8 cellular contexts compared by ENCODE assay signal in the genomic region with DNA sequence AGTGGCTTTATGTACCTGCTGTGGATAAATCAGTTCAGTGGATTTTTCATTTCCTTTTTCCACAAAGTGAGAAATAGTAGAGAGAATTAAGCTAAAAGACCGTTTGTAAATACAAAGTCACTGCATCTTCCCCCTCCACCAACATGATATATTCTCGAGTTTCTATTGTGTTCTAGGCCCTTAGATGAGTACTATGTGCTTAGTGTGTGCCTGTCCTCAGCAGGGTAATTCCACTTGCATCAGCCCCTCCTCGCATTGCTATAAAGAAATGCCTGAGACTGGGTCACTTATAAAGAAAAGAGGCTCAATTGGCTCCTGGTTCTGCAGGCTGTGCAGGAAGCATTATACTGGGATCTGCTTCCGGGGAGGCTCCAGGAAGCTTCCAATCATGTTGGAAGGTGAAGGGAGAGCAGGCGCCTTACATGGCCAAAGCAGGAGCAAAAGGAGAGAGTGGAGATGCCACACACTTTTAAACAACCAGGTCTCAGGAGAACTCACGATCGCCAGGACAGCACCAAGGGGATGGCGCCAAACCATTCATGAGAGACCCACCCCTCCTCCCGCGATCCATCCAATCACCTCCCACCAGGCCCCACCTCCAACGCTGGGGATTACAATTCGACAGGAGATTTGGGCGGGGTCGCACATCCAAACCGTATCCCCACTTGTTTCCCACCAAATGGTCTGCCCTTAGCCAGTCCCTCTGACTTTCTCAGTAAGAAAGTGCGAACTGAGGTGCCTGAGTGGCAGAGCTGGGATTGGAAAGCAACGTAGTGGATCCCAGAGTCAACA.
DNase-seq lines count a peak whose midpoint lies in the region; ATAC-seq lines count a peak whose summit lies in the region.

No MANE protein-coding gene starts in this region.

- H3K4me1 ChIP-seq in stomach smooth muscle (ENCODE audit: control insufficient read depth, insufficient read depth, low read length), result peaks cover 9% of the 10 kb centered on the region

- peak overlapping the region; percentile 44 to 55 for H3K9ac ChIP-seq in stomach smooth muscle (ENCODE audit: low read length in 2 of 2)

- no peak for DNase-seq in activated naive CD8-positive, alpha-beta T cell treated with anti-CD3 and anti-CD28 coated beads for 36 hours
- peak; percentile 66 for DNase-seq in iPS-NIHi11 (ENCODE audit: low spot score)
- DNase-seq in globus pallidus (ENCODE audit: low spot score), result no peak
- DNase-seq in SIG-M5 treated with dmso at 0.1 percent for 504 hours (lab: John Stamatoyannopoulos, UW; ENCODE audit: unreplicated experiment), result no peak
- DNase-seq in LoVo (ENCODE audit: low spot score), result no peak

- ATAC-seq in GM19043 (IDR thresholded peaks at IDR 0.05; ENCODE audit: low read depth, unreplicated experiment) (peak; percentile 20), HG03066 (IDR thresholded peaks at IDR 0.05; ENCODE audit: low read depth, unreplicated experiment) (peak; percentile 32)

- H3K27me3 ChIP-seq in stomach smooth muscle (ENCODE audit: control insufficient read depth in 1 of 2, insufficient read depth in 2 of 2, low read length in 2 of 2), result no peaks in the 10 kb centered on the region

- H3K4me1 Mint-ChIP-seq in activated naive CD8-positive, alpha-beta T cell treated with anti-CD3 and anti-CD28 coated beads for 36 hours, result peaks cover 2% of the 10 kb centered on the region

- H3K27ac Mint-ChIP-seq in activated naive CD8-positive, alpha-beta T cell treated with anti-CD3 and anti-CD28 coated beads for 36 hours, result no peak overlapping the region

- no peak overlapping the region for H3K27ac ChIP-seq in stomach smooth muscle (ENCODE audit: low read length)

- no peaks in the 10 kb centered on the region for H3K36me3 ChIP-seq in stomach smooth muscle (ENCODE audit: control insufficient read depth in 2 of 2, insufficient read depth in 2 of 2, low read length in 2 of 2)

- peaks cover 14% of the 10 kb centered on the region for H3K27me3 Mint-ChIP-seq in activated naive CD8-positive, alpha-beta T cell treated with anti-CD3 and anti-CD28 coated beads for 36 hours

- H3K4me3 ChIP-seq in stomach smooth muscle (ENCODE audit: low read length in 2 of 2), result peak overlapping the region; percentile 39 to 73

- H3K9me3 Mint-ChIP-seq in activated naive CD8-positive, alpha-beta T cell treated with anti-CD3 and anti-CD28 coated beads for 36 hours, result no peaks in the 10 kb centered on the region

- H3K4me3 Mint-ChIP-seq in activated naive CD8-positive, alpha-beta T cell treated with anti-CD3 and anti-CD28 coated beads for 36 hours, result peak overlapping the region; percentile 80

- no peaks in the 10 kb centered on the region for H3K36me3 Mint-ChIP-seq in activated naive CD8-positive, alpha-beta T cell treated with anti-CD3 and anti-CD28 coated beads for 36 hours

- no peaks in the 10 kb centered on the region for H3K9me3 ChIP-seq in stomach smooth muscle (ENCODE audit: control insufficient read depth in 2 of 2, low read length in 2 of 2)
